In genomic region chr2:3423492-3424170, GRCh38 we compare ENCODE assay signal across 1 cellular context.
TF ChIP-seq lines count a peak whose summit lies in the region.

No MANE protein-coding gene starts in this region.

TF ChIP-seq in HepG2, 621 proteins besides CTCF, POLR2A, EP300 and RAD21 (continued from another document and continues in another):
- TF ChIP-seq YY1 (IDR thresholded peaks at IDR 0.05; ENCODE audit: insufficient read depth, insufficient replicate concordance, low read depth, low read length) = peak; percentile 22
- TF ChIP-seq FOXA3 (CRISPR knock-in tag; IDR thresholded peaks at IDR 0.05) = peak; percentile 64
- TF ChIP-seq ZNF605 (CRISPR knock-in tag; IDR thresholded peaks at IDR 0.05) = no peak
- TF ChIP-seq ZNF841 (CRISPR knock-in tag; IDR thresholded peaks at IDR 0.05; ENCODE audit: borderline replicate concordance) = no peak
- no peak for TF ChIP-seq ZNF430 (CRISPR knock-in tag; IDR thresholded peaks at IDR 0.05)
- TF ChIP-seq RELA (CRISPR knock-in tag; IDR thresholded peaks at IDR 0.05) = no peak
- no peak for TF ChIP-seq ZNF382 (CRISPR knock-in tag; IDR thresholded peaks at IDR 0.05; ENCODE audit: borderline replicate concordance)
- no peak; the same call in 1 of the 2 replicates for TF ChIP-seq KLF11 (CRISPR knock-in tag; IDR thresholded peaks at IDR 0.05)
- TF ChIP-seq ZNF263 (CRISPR knock-in tag; IDR thresholded peaks at IDR 0.05) = no peak
- no peak for TF ChIP-seq ZNF207 (IDR thresholded peaks at IDR 0.05; ENCODE audit: borderline replicate concordance)
- TF ChIP-seq SETDB1 (CRISPR knock-in tag; IDR thresholded peaks at IDR 0.05; ENCODE audit: borderline replicate concordance) = no peak
- no peak for TF ChIP-seq ZNF772 (CRISPR knock-in tag; IDR thresholded peaks at IDR 0.05)
- TF ChIP-seq RNF2 (conservative IDR thresholded peaks at IDR 0.05; ENCODE audit: low read depth) = no peak
- TF ChIP-seq TFDP2 (CRISPR knock-in tag; IDR thresholded peaks at IDR 0.05) = peak; percentile 52; the same call in 1 of the 2 replicates
- no peak for TF ChIP-seq POLR2AphosphoS2 (IDR thresholded peaks at IDR 0.05; ENCODE audit: low read depth, low read length)
- TF ChIP-seq MXD4 (CRISPR knock-in tag; IDR thresholded peaks at IDR 0.05) = no peak
- no peak for TF ChIP-seq ONECUT2 (CRISPR knock-in tag; IDR thresholded peaks at IDR 0.05)
- TF ChIP-seq ZNF746 (CRISPR knock-in tag; IDR thresholded peaks at IDR 0.05) = no peak
- TF ChIP-seq IRX3 (CRISPR knock-in tag; IDR thresholded peaks at IDR 0.05; ENCODE audit: borderline replicate concordance, low read depth) = no peak
- no peak for TF ChIP-seq EEA1 (CRISPR knock-in tag; IDR thresholded peaks at IDR 0.05; ENCODE audit: borderline replicate concordance)
- no peak for TF ChIP-seq NR3C1 (CRISPR knock-in tag; IDR thresholded peaks at IDR 0.05)
- no peak for TF ChIP-seq TRIM22 (IDR thresholded peaks at IDR 0.05)
- no peak for TF ChIP-seq ZNF780A (CRISPR knock-in tag; IDR thresholded peaks at IDR 0.05)
- TF ChIP-seq, protein P1, sequence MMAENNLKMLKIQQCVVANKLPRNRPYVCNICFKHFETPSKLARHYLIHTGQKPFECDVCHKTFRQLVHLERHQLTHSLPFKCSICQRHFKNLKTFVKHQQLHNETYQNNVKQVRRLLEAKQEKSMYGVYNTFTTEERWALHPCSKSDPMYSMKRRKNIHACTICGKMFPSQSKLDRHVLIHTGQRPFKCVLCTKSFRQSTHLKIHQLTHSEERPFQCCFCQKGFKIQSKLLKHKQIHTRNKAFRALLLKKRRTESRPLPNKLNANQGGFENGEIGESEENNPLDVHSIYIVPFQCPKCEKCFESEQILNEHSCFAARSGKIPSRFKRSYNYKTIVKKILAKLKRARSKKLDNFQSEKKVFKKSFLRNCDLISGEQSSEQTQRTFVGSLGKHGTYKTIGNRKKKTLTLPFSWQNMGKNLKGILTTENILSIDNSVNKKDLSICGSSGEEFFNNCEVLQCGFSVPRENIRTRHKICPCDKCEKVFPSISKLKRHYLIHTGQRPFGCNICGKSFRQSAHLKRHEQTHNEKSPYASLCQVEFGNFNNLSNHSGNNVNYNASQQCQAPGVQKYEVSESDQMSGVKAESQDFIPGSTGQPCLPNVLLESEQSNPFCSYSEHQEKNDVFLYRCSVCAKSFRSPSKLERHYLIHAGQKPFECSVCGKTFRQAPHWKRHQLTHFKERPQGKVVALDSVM (CRISPR knock-in tag; IDR thresholded peaks at IDR 0.05) = no peak
- TF ChIP-seq U2AF1 (optimal IDR thresholded peaks at IDR 0.05; ENCODE audit: low read depth, low read length) = no peak
- no peak for TF ChIP-seq MTF2 (CRISPR knock-in tag; IDR thresholded peaks at IDR 0.05; ENCODE audit: borderline replicate concordance)
- no peak for TF ChIP-seq ZNF577 (CRISPR knock-in tag; IDR thresholded peaks at IDR 0.05; ENCODE audit: borderline replicate concordance, low read depth)
- TF ChIP-seq STAT5B (CRISPR knock-in tag; IDR thresholded peaks at IDR 0.05) = no peak
- TF ChIP-seq ZNF547 (CRISPR knock-in tag; IDR thresholded peaks at IDR 0.05) = 0 out of 2 replicates have a peak, but pooled peaks have one; percentile 38
- no peak for TF ChIP-seq ZNF781 (CRISPR knock-in tag; IDR thresholded peaks at IDR 0.05; ENCODE audit: borderline replicate concordance, not compliant biosample characterization)
- no peak for TF ChIP-seq HDAC6 (IDR thresholded peaks at IDR 0.05; ENCODE audit: low read depth, low read length)
- TF ChIP-seq RBM22 (optimal IDR thresholded peaks at IDR 0.05; ENCODE audit: low read length) = no peak
- TF ChIP-seq JDP2 (CRISPR knock-in tag; IDR thresholded peaks at IDR 0.05; ENCODE audit: borderline replicate concordance) = no peak
- TF ChIP-seq ZNF232 (CRISPR knock-in tag; IDR thresholded peaks at IDR 0.05; ENCODE audit: borderline replicate concordance) = no peak
- TF ChIP-seq, protein P2, sequence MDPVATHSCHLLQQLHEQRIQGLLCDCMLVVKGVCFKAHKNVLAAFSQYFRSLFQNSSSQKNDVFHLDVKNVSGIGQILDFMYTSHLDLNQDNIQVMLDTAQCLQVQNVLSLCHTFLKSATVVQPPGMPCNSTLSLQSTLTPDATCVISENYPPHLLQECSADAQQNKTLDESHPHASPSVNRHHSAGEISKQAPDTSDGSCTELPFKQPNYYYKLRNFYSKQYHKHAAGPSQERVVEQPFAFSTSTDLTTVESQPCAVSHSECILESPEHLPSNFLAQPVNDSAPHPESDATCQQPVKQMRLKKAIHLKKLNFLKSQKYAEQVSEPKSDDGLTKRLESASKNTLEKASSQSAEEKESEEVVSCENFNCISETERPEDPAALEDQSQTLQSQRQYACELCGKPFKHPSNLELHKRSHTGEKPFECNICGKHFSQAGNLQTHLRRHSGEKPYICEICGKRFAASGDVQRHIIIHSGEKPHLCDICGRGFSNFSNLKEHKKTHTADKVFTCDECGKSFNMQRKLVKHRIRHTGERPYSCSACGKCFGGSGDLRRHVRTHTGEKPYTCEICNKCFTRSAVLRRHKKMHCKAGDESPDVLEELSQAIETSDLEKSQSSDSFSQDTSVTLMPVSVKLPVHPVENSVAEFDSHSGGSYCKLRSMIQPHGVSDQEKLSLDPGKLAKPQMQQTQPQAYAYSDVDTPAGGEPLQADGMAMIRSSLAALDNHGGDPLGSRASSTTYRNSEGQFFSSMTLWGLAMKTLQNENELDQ (CRISPR knock-in tag; IDR thresholded peaks at IDR 0.05; ENCODE audit: borderline replicate concordance) = no peak
- TF ChIP-seq, protein P3, sequence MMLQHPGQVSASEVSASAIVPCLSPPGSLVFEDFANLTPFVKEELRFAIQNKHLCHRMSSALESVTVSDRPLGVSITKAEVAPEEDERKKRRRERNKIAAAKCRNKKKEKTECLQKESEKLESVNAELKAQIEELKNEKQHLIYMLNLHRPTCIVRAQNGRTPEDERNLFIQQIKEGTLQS (CRISPR knock-in tag; IDR thresholded peaks at IDR 0.05) = no peak
- TF ChIP-seq, protein P4, sequence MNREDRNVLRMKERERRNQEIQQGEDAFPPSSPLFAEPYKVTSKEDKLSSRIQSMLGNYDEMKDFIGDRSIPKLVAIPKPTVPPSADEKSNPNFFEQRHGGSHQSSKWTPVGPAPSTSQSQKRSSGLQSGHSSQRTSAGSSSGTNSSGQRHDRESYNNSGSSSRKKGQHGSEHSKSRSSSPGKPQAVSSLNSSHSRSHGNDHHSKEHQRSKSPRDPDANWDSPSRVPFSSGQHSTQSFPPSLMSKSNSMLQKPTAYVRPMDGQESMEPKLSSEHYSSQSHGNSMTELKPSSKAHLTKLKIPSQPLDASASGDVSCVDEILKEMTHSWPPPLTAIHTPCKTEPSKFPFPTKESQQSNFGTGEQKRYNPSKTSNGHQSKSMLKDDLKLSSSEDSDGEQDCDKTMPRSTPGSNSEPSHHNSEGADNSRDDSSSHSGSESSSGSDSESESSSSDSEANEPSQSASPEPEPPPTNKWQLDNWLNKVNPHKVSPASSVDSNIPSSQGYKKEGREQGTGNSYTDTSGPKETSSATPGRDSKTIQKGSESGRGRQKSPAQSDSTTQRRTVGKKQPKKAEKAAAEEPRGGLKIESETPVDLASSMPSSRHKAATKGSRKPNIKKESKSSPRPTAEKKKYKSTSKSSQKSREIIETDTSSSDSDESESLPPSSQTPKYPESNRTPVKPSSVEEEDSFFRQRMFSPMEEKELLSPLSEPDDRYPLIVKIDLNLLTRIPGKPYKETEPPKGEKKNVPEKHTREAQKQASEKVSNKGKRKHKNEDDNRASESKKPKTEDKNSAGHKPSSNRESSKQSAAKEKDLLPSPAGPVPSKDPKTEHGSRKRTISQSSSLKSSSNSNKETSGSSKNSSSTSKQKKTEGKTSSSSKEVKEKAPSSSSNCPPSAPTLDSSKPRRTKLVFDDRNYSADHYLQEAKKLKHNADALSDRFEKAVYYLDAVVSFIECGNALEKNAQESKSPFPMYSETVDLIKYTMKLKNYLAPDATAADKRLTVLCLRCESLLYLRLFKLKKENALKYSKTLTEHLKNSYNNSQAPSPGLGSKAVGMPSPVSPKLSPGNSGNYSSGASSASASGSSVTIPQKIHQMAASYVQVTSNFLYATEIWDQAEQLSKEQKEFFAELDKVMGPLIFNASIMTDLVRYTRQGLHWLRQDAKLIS (CRISPR knock-in tag; IDR thresholded peaks at IDR 0.05) = no peak
- no peak for TF ChIP-seq CBX2 (IDR thresholded peaks at IDR 0.05; ENCODE audit: low read depth, low read length)
- no peak for TF ChIP-seq CBX2 (CRISPR knock-in tag; IDR thresholded peaks at IDR 0.05; ENCODE audit: low read depth)
- TF ChIP-seq IKZF1 (IDR thresholded peaks at IDR 0.05) = no peak
- TF ChIP-seq STAT6 (CRISPR knock-in tag; IDR thresholded peaks at IDR 0.05; ENCODE audit: borderline replicate concordance) = no peak
- no peak for TF ChIP-seq MYC (CRISPR knock-in tag; IDR thresholded peaks at IDR 0.05; ENCODE audit: borderline replicate concordance)
- no peak for TF ChIP-seq TBP (CRISPR knock-in tag; IDR thresholded peaks at IDR 0.05)
- no peak for TF ChIP-seq ZNF12 (CRISPR knock-in tag; IDR thresholded peaks at IDR 0.05)
- TF ChIP-seq ZNF775 (CRISPR knock-in tag; IDR thresholded peaks at IDR 0.05; ENCODE audit: borderline replicate concordance) = no peak
- TF ChIP-seq ZBTB43 (CRISPR knock-in tag; conservative IDR thresholded peaks at IDR 0.05) = no peak
- no peak for TF ChIP-seq ZNF678 (CRISPR knock-in tag; IDR thresholded peaks at IDR 0.05)
- TF ChIP-seq, protein P5, sequence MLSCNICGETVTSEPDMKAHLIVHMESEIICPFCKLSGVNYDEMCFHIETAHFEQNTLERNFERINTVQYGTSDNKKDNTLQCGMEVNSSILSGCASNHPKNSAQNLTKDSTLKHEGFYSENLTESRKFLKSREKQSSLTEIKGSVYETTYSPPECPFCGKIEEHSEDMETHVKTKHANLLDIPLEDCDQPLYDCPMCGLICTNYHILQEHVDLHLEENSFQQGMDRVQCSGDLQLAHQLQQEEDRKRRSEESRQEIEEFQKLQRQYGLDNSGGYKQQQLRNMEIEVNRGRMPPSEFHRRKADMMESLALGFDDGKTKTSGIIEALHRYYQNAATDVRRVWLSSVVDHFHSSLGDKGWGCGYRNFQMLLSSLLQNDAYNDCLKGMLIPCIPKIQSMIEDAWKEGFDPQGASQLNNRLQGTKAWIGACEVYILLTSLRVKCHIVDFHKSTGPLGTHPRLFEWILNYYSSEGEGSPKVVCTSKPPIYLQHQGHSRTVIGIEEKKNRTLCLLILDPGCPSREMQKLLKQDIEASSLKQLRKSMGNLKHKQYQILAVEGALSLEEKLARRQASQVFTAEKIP (CRISPR knock-in tag; IDR thresholded peaks at IDR 0.05; ENCODE audit: borderline replicate concordance) = no peak
- TF ChIP-seq, protein P6, sequence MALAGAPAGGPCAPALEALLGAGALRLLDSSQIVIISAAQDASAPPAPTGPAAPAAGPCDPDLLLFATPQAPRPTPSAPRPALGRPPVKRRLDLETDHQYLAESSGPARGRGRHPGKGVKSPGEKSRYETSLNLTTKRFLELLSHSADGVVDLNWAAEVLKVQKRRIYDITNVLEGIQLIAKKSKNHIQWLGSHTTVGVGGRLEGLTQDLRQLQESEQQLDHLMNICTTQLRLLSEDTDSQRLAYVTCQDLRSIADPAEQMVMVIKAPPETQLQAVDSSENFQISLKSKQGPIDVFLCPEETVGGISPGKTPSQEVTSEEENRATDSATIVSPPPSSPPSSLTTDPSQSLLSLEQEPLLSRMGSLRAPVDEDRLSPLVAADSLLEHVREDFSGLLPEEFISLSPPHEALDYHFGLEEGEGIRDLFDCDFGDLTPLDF (CRISPR knock-in tag; IDR thresholded peaks at IDR 0.05) = no peak
- peak; percentile 87 for TF ChIP-seq ZBTB21 (CRISPR knock-in tag; IDR thresholded peaks at IDR 0.05)
- no peak for TF ChIP-seq ZNF24 (IDR thresholded peaks at IDR 0.05)
- no peak for TF ChIP-seq CHD2 (IDR thresholded peaks at IDR 0.05; ENCODE audit: low read depth, low read length)
- no peak for TF ChIP-seq ZNF552 (CRISPR knock-in tag; IDR thresholded peaks at IDR 0.05; ENCODE audit: borderline replicate concordance)
- no peak for TF ChIP-seq KAT2B (IDR thresholded peaks at IDR 0.05; ENCODE audit: borderline replicate concordance, low read depth, low read length)
